8 cellular contexts compared by ENCODE assay signal in the genomic region with DNA sequence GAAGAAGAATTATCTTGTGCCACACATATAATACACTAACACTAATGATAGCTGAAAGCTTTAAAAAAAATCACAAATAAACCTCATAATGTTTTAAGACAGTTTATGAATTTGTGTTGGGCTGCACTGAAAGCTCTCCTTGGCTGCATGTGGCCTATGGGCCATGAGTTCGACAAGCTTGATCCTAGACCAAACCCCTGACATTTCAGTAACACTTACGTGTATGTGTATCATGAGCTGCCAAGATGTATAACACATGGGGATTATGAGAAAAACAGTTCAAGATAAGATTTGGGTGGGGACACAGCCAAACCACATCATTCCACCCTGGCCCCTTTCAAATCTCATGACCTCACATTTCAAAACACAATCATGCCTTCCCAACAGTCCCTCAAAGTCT.
"Had no signal": no experiment of that assay in that cellular context is flagged by ENCODE, and none has a peak within 500 bp of the region (broad histone marks: within the 10 kb centered on the region; RNA-seq: fewer than 3 reads in every experiment).

No MANE protein-coding gene starts in this region.

- H3K36me3 ChIP-seq: HAP-1 had no signal

- H3K27ac Mint-ChIP-seq: HFFc6 had no signal

- DNase-seq: GM23248, GOT3, H7, H9, HCEC 1CT, HFFc6 had no signal

- H2AFZ ChIP-seq: GM23248 had no signal

- H3K4me3 Mint-ChIP-seq: H9, HFFc6 had no signal

- ATAC-seq: HCT116 had no signal

- H3K4me3 ChIP-seq: GM23248, HAP-1 had no signal

- H3K4me1 ChIP-seq: HAP-1 had no signal

- H3K27ac ChIP-seq: GM23248 had no signal

- H3K9me3 ChIP-seq: HAP-1 had no signal
